Comparison of ENCODE assay signal across 8 cellular contexts in genomic region chr3:123552095-123552714, GRCh38. TPM values are rescaled to one million over a fixed set of nuclear protein-coding genes. Genes with fewer than 3 reads are reported as not detected.
DNase-seq lines count a peak whose midpoint lies in the region; ATAC-seq lines count a peak whose summit lies in the region.

No MANE protein-coding gene starts in this region.

- no peak overlapping the region for H3K4me3 Mint-ChIP-seq in activated T-helper 17 cell treated with anti-CD3 and anti-CD28 coated beads, Interleukin-2, amount 50 U/mL, for 72 hours

- peak; percentile 39 for DNase-seq in D341Med (ENCODE audit: low spot score)
- DNase-seq in HuH-7 (ENCODE audit: low spot score) = peak; percentile 30
- DNase-seq in SW480 (ENCODE audit: low spot score) = peak; percentile 10
- peak; percentile 35 for DNase-seq in kidney tubule cell (ENCODE audit: low spot score)
- no peak for DNase-seq in T-helper 9 cell

- peaks cover 53% of the 10 kb centered on the region for H3K36me3 Mint-ChIP-seq in activated T-helper 17 cell treated with anti-CD3 and anti-CD28 coated beads, Interleukin-2, amount 50 U/mL, for 72 hours (ENCODE audit: low read depth)

- no peaks in the 10 kb centered on the region for H3K9me3 Mint-ChIP-seq in activated T-helper 17 cell treated with anti-CD3 and anti-CD28 coated beads, Interleukin-2, amount 50 U/mL, for 72 hours

- H3K27ac Mint-ChIP-seq in activated T-helper 17 cell treated with anti-CD3 and anti-CD28 coated beads, Interleukin-2, amount 50 U/mL, for 72 hours = no peak overlapping the region

- H3K27me3 Mint-ChIP-seq in activated T-helper 17 cell treated with anti-CD3 and anti-CD28 coated beads, Interleukin-2, amount 50 U/mL, for 72 hours = no peaks in the 10 kb centered on the region

- H3K4me1 Mint-ChIP-seq in activated T-helper 17 cell treated with anti-CD3 and anti-CD28 coated beads, Interleukin-2, amount 50 U/mL, for 72 hours = peaks cover 15% of the 10 kb centered on the region

- ATAC-seq in esophagus mucosa (no peak), HG03469 (IDR thresholded peaks at IDR 0.05; ENCODE audit: unreplicated experiment) (no peak)
- ATAC-seq in activated T-helper 17 cell treated with anti-CD3 and anti-CD28 coated beads, Interleukin-2, amount 50 U/mL, for 72 hours (replicated peaks) = no peak

RNA-seq across cellular contexts. Expression of gene HACD2, which starts 32.6 kb away (rescaled TPM):
- 20.3 TPM for total RNA-seq in esophagus mucosa
- total RNA-seq in activated T-helper 17 cell treated with anti-CD3 and anti-CD28 coated beads, Interleukin-2, amount 50 U/mL, for 72 hours = 10 to 100 TPM; 22.4 to 31.3 TPM
